7 cellular contexts compared by ENCODE assay signal in genomic region chr14:64465856-64466554, GRCh38. TPM values are rescaled to one million over a fixed set of nuclear protein-coding genes. Genes with fewer than 3 reads are reported as not detected.
DNase-seq lines count a peak whose midpoint lies in the region; ATAC-seq, FAIRE-seq and TF ChIP-seq lines count a peak whose summit lies in the region.

No MANE protein-coding gene starts in this region.

- no peak overlapping the region for H3K27ac Mint-ChIP-seq in neural crest cell (ENCODE audit: unreplicated experiment)

- peaks cover 2% of the 10 kb centered on the region for H3K36me3 Mint-ChIP-seq in neural crest cell (ENCODE audit: low read depth)

- peak overlapping the region; percentile 51 for H3K4me3 ChIP-seq in WERI-Rb-1 (ENCODE audit: low read depth, low read length)
- peak overlapping the region; percentile 84 for H3K4me3 ChIP-seq in fibroblast of villous mesenchyme (ENCODE audit: low read depth, low read length)

- peaks cover 5% of the 10 kb centered on the region for H3K36me3 ChIP-seq in WERI-Rb-1

- FAIRE-seq in HTR-8/SVneo (lab: Jason Lieb, UNC): no peak

- peaks cover 10% of the 10 kb centered on the region for H3K4me1 Mint-ChIP-seq in neural crest cell

- no peak for TF ChIP-seq CTCF in WERI-Rb-1 (IDR thresholded peaks at IDR 0.05; ENCODE audit: low read depth, low read length)
- TF ChIP-seq CTCF in fibroblast of villous mesenchyme (IDR thresholded peaks at IDR 0.05; ENCODE audit: insufficient read depth, low read depth, low read length): peak; percentile 55
- TF ChIP-seq CTCF in neural crest cell (conservative IDR thresholded peaks at IDR 0.05): peak; percentile 40

- H3K9me3 Mint-ChIP-seq in neural crest cell: no peaks in the 10 kb centered on the region

- H3K27ac ChIP-seq in WERI-Rb-1: peak overlapping the region; percentile 60; the same call in 1 of the 2 replicates

- DNase-seq in ELR (ENCODE audit: low read depth): peak; percentile 69
- DNase-seq in HTR-8/SVneo (ENCODE audit: insufficient read length, low spot score): peak; percentile 90
- DNase-seq in WERI-Rb-1: peak; percentile 29
- DNase-seq in fibroblast of villous mesenchyme (ENCODE audit: low read depth): peak; percentile 60
- DNase-seq in neural crest cell (ENCODE audit: low read depth, low spot score): peak; percentile 22
- DNase-seq in stimulated activated CD4-positive, alpha-beta T cell treated with anti-CD3 and anti-CD28 coated beads, Interleukin-1b, Interleukin-23, amount 100 ng/mL, for 48 hours: no peak

- peak overlapping the region; percentile 87 for H3K4me3 Mint-ChIP-seq in neural crest cell

- H3K27me3 ChIP-seq in WERI-Rb-1 (ENCODE audit: insufficient read depth, low read depth, severe bottlenecking): no peaks in the 10 kb centered on the region

- ATAC-seq in GM21717 (IDR thresholded peaks at IDR 0.05; ENCODE audit: unreplicated experiment): no peak

- peaks cover 21% of the 10 kb centered on the region for H3K27me3 Mint-ChIP-seq in neural crest cell (ENCODE audit: low read depth)

- H3K9me3 ChIP-seq in WERI-Rb-1 (ENCODE audit: severe bottlenecking): no peaks in the 10 kb centered on the region

RNA-seq across cellular contexts. Expression of gene AKAP5, which starts 0.7 kb away (rescaled TPM):
- total RNA-seq in fibroblast of villous mesenchyme: 1.9 and 3.0 TPM in 2 replicates
- 1.3 and 1.4 TPM in 2 replicates for total RNA-seq in neural crest cell

RNA-seq across cellular contexts. Expression of gene ZBTB25, which starts 37.6 kb away (rescaled TPM):
- total RNA-seq in fibroblast of villous mesenchyme (8.6 and 9.0 TPM in 2 replicates), neural crest cell (14.1 and 14.4 TPM in 2 replicates)

RNA-seq across cellular contexts. Expression of gene ZBTB1, which starts 38.6 kb away (rescaled TPM):
- total RNA-seq in fibroblast of villous mesenchyme: 52.8 and 83.8 TPM in 2 replicates
- total RNA-seq in neural crest cell: 36.0 and 41.4 TPM in 2 replicates
